ENCODE assay signal across 21 cellular contexts in the genomic region with DNA sequence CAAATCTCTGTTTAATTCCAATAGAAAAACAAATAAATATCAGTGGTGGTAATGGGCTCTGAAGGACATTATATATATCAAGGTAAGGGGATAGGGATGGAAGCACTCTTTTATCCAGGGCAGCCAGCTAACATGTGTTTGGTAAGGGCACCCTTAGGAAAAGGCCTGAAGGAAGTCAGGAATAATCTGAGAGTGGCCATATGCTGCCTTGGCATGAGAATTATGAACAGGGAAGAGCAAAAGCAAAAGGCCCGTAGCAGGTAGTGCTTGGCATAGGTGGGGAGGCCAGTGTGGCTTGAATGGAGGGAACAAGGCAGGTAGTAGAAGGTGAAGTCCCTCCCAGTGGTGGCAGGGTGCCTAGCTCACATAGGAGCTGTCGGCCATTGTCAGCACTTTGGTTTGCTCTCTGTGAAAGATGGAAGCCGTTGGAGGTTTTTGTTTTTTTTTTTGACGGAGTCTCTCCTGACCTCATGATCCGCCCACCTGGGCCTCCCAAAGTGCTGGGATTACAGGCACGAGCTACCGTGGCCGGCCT.
"Had no signal": no experiment of that assay in that cellular context is flagged by ENCODE, and none has a peak within 500 bp of the region (broad histone marks: within the 10 kb centered on the region; RNA-seq: fewer than 3 reads in every experiment).

No MANE protein-coding gene starts in this region.

- H3K9me3 ChIP-seq: left lung, prostate gland, right atrium auricular region, thyroid gland, upper lobe of right lung had no signal

- H3K4me3 Mint-ChIP-seq: activated CD4-positive, alpha-beta T cell treated with anti-CD3 and anti-CD28 coated beads for 36 hours; activated naive CD4-positive, alpha-beta T cell treated with anti-CD3 and anti-CD28 coated beads for 36 hours; activated naive CD8-positive, alpha-beta T cell treated with anti-CD3 and anti-CD28 coated beads, Interleukin-2, amount 50 U/mL, for 24 hours; activated T-cell treated with anti-CD3 and anti-CD28 coated beads, Interleukin-2, amount 50 U/mL, for 4 hours; naive thymus-derived CD4-positive, alpha-beta T cell; stimulated activated naive CD8-positive, alpha-beta T cell treated with anti-CD3 and anti-CD28 coated beads, Interleukin-15, Interleukin-2, amounts not matched to agents 100 ng/mL and 50 ng/mL, for 24 hours had no signal

- ATAC-seq: activated CD4-positive, alpha-beta T cell treated with anti-CD3 and anti-CD28 coated beads for 36 hours; activated naive CD8-positive, alpha-beta T cell treated with anti-CD3 and anti-CD28 coated beads, Interleukin-2, amount 50 U/mL, for 24 hours; activated T-cell treated with anti-CD3 and anti-CD28 coated beads, Interleukin-2, amount 50 U/mL, for 4 hours; esophagus mucosa; left lung; naive thymus-derived CD4-positive, alpha-beta T cell; upper lobe of right lung had no signal

- H3K4me1 Mint-ChIP-seq: activated CD4-positive, alpha-beta T cell treated with anti-CD3 and anti-CD28 coated beads for 36 hours; activated naive CD8-positive, alpha-beta T cell treated with anti-CD3 and anti-CD28 coated beads, Interleukin-2, amount 50 U/mL, for 24 hours; naive thymus-derived CD4-positive, alpha-beta T cell had no signal

- H3K27me3 Mint-ChIP-seq: activated CD4-positive, alpha-beta T cell treated with anti-CD3 and anti-CD28 coated beads for 36 hours; activated naive CD8-positive, alpha-beta T cell treated with anti-CD3 and anti-CD28 coated beads, Interleukin-2, amount 50 U/mL, for 24 hours; naive thymus-derived CD4-positive, alpha-beta T cell; stimulated activated naive CD8-positive, alpha-beta T cell treated with anti-CD3 and anti-CD28 coated beads, Interleukin-15, Interleukin-2, amounts not matched to agents 100 ng/mL and 50 ng/mL, for 24 hours had no signal

- H3K27ac ChIP-seq: left lung, prostate gland, right atrium auricular region, upper lobe of right lung had no signal

- H3K27ac Mint-ChIP-seq: activated CD4-positive, alpha-beta T cell treated with anti-CD3 and anti-CD28 coated beads for 36 hours; activated naive CD4-positive, alpha-beta T cell treated with anti-CD3 and anti-CD28 coated beads for 36 hours; activated naive CD8-positive, alpha-beta T cell treated with anti-CD3 and anti-CD28 coated beads, Interleukin-2, amount 50 U/mL, for 24 hours; stimulated activated naive CD8-positive, alpha-beta T cell treated with anti-CD3 and anti-CD28 coated beads, Interleukin-15, Interleukin-2, amounts not matched to agents 100 ng/mL and 50 ng/mL, for 24 hours had no signal

- H3K4me1 ChIP-seq: left lung, prostate gland, right atrium auricular region, thyroid gland, upper lobe of right lung had no signal

- H3K27me3 ChIP-seq: left lung, right atrium auricular region, thyroid gland, upper lobe of right lung had no signal

- DNase-seq: activated CD4-positive, alpha-beta T cell treated with anti-CD3 and anti-CD28 coated beads for 36 hours; activated CD4-positive, alpha-beta T cell treated with anti-CD3 and anti-CD28 coated beads, Interleukin-2, amount 50 U/mL, for 4 hours; activated CD8-positive, alpha-beta memory T cell treated with anti-CD3 and anti-CD28 coated beads, Interleukin-2, amount 50 U/mL, for 48 hours; activated effector memory CD4-positive, alpha-beta T cell treated with Interleukin-2 at 50 U/mL for 16 hours; activated naive CD4-positive, alpha-beta T cell treated with anti-CD3 and anti-CD28 coated beads for 36 hours; activated naive CD8-positive, alpha-beta T cell treated with anti-CD3 and anti-CD28 coated beads, Interleukin-2, amount 50 U/mL, for 24 hours; activated T-cell treated with anti-CD3 and anti-CD28 coated beads, Interleukin-2, amount 50 U/mL, for 4 hours; effector memory CD4-positive, alpha-beta T cell; foreskin melanocyte; kidney glomerular epithelial cell; left lung; naive thymus-derived CD4-positive, alpha-beta T cell; stimulated activated CD4-positive, alpha-beta T cell treated with anti-CD3 and anti-CD28 coated beads, Interleukin-4, amount 100 ng/mL, for 24 hours; substantia nigra; T-helper 1 cell; thyroid gland; upper lobe of right lung had no signal

- H3K9me3 Mint-ChIP-seq: activated naive CD4-positive, alpha-beta T cell treated with anti-CD3 and anti-CD28 coated beads for 36 hours; activated naive CD8-positive, alpha-beta T cell treated with anti-CD3 and anti-CD28 coated beads, Interleukin-2, amount 50 U/mL, for 24 hours; activated T-cell treated with anti-CD3 and anti-CD28 coated beads, Interleukin-2, amount 50 U/mL, for 4 hours; naive thymus-derived CD4-positive, alpha-beta T cell; stimulated activated naive CD8-positive, alpha-beta T cell treated with anti-CD3 and anti-CD28 coated beads, Interleukin-15, Interleukin-2, amounts not matched to agents 100 ng/mL and 50 ng/mL, for 24 hours had no signal
